Comparison of ENCODE assay signal across 21 cellular contexts in genomic region chr13:113325779-113326178, GRCh38. TPM values are rescaled to one million over a fixed set of nuclear protein-coding genes. Genes with fewer than 3 reads are reported as not detected.
DNase-seq lines count a peak whose midpoint lies in the region; ATAC-seq and TF ChIP-seq lines count a peak whose summit lies in the region.
"Had no signal": no experiment of that assay in that cellular context is flagged by ENCODE, and none has a peak within 500 bp of the region (broad histone marks: within the 10 kb centered on the region; RNA-seq: fewer than 3 reads in every experiment).

No MANE protein-coding gene starts in this region.

- H4K91ac ChIP-seq in IMR-90 (ENCODE audit: insufficient read depth, low read depth, low read length) = no peak overlapping the region

- CTCF ChIA-PET in IMR-90 (lab: Yijun Ruan, JAX) = no interaction called here

- in situ Hi-C loops in IMR-90 (cut with MboI; ENCODE audit: low sequenced_read_pairs) = no loop called here

- dilution Hi-C loops in IMR-90 (cut with HindIII; ENCODE audit: low sequenced_read_pairs, unreplicated experiment) = no loop called here

- H4K5ac ChIP-seq in IMR-90 (ENCODE audit: low read depth, low read length) = no peak overlapping the region

- no peaks in the 10 kb centered on the region for H3K4me1 ChIP-seq in IMR-90 (ENCODE audit: control insufficient read depth, insufficient read depth, low read length)
- no peaks in the 10 kb centered on the region for H3K4me1 ChIP-seq in osteoblast (ENCODE audit: insufficient read depth, low read length)
- H3K4me1 ChIP-seq: A549, HAP-1 had no signal

- TF ChIP-seq POLR2A in IMR-90 (IDR thresholded peaks at IDR 0.05; ENCODE audit: low read depth, low read length) = no peak

- no peaks in the 10 kb centered on the region for H3K79me2 ChIP-seq in osteoblast (ENCODE audit: insufficient read depth, low read length)

- H3K4me2 ChIP-seq in IMR-90 (ENCODE audit: low read depth, low read length) (no peak overlapping the region), osteoblast (ENCODE audit: insufficient read depth, low read length) (no peak overlapping the region)
- H3K4me2 ChIP-seq: A549 had no signal

- no peak overlapping the region for H3K23ac ChIP-seq in IMR-90 (ENCODE audit: low read depth, low read length)

- 0 out of 2 replicates have a peak, but pooled peaks cover 3% of the 10 kb centered on the region for H4K20me1 ChIP-seq in IMR-90 (ENCODE audit: insufficient read depth, low read length)
- H4K20me1 ChIP-seq in osteoblast (ENCODE audit: insufficient read depth, low read length) = no peaks in the 10 kb centered on the region

- no peak overlapping the region for H2BK15ac ChIP-seq in IMR-90 (ENCODE audit: low read depth, low read length)

- no peak overlapping the region for H4K8ac ChIP-seq in IMR-90 (ENCODE audit: low read depth in 2 of 2, low read length in 2 of 2)

- ATAC-seq in Right ventricle myocardium superior (ENCODE audit: poor library complexity) = no peak
- ATAC-seq in IMR-90 (ENCODE audit: low read depth) = no peak
- ATAC-seq in GM19452 (IDR thresholded peaks at IDR 0.05; ENCODE audit: unreplicated experiment) = no peak
- no peak for ATAC-seq in GM19324 (IDR thresholded peaks at IDR 0.05; ENCODE audit: low FRiP score, unreplicated experiment)
- no peak for ATAC-seq in HG03520 (IDR thresholded peaks at IDR 0.05; ENCODE audit: unreplicated experiment)

- no TSS peak for BruUV-seq in IMR-90 (replicated peaks; lab: Mats Ljungman, UMichigan)

- no peak overlapping the region for H3K9ac ChIP-seq in IMR-90 (ENCODE audit: low read depth, low read length)

- H2AFZ ChIP-seq in IMR-90 (replicated peaks; ENCODE audit: low read length, poor library complexity) (no peak overlapping the region), osteoblast (ENCODE audit: low read length) (no peak overlapping the region)

- no peak overlapping the region for H3K4ac ChIP-seq in IMR-90 (ENCODE audit: low read depth, low read length)

- no peaks in the 10 kb centered on the region; the same call in 1 of the 2 replicates for H3K9me1 ChIP-seq in IMR-90 (ENCODE audit: insufficient read depth, low read length)

- H2BK5ac ChIP-seq in IMR-90 (ENCODE audit: low read depth, low read length, poor library complexity, severe bottlenecking) = no peak overlapping the region

- no peak overlapping the region for H3K56ac ChIP-seq in IMR-90 (ENCODE audit: extremely low read depth, insufficient read depth, low read length)

- H3K27me3 ChIP-seq in IMR-90 (ENCODE audit: control insufficient read depth, insufficient read depth, low read length) = peaks cover 2% of the 10 kb centered on the region; the same call in 1 of the 2 replicates
- H3K27me3 ChIP-seq in osteoblast (ENCODE audit: insufficient read depth, low read length) = no peaks in the 10 kb centered on the region

- POLR2A ChIA-PET in IMR-90 (lab: Charles Lee; ENCODE audit: unreplicated experiment) = no interaction called here

- no peak overlapping the region for H3K14ac ChIP-seq in IMR-90 (replicated peaks; ENCODE audit: low read depth, low read length)

- H3K27ac ChIP-seq in IMR-90 (ENCODE audit: insufficient read depth, low read length) (no peak overlapping the region), osteoblast (ENCODE audit: low read depth, low read length) (no peak overlapping the region)
- H3K27ac ChIP-seq: 22Rv1, A549, HL-60 had no signal

- H2AK5ac ChIP-seq in IMR-90 (ENCODE audit: low read depth, low read length) = no peak overlapping the region

- no peak overlapping the region for H2BK20ac ChIP-seq in IMR-90 (ENCODE audit: low read depth, low read length)

- H3K18ac ChIP-seq in IMR-90 (ENCODE audit: low read depth, low read length) = no peak overlapping the region

- H2BK120ac ChIP-seq in IMR-90 (ENCODE audit: low read depth, low read length) = no peak overlapping the region

- H3K4me3 ChIP-seq in IMR-90 (ENCODE audit: insufficient read depth, low read depth, low read length) (no peak overlapping the region), osteoblast (ENCODE audit: insufficient read depth, low read length) (no peak overlapping the region)
- H3K4me3 ChIP-seq: A549, HAP-1 had no signal

- H3K79me1 ChIP-seq in IMR-90 (ENCODE audit: low read depth in 1 of 2, low read length in 2 of 2) = peaks cover 0 to 13% of the 10 kb centered on the region in 2 experiments; a peak in 1 of 4 replicates

- 95% methylated on average over 15 of the region's 23 CpGs; no CpG with 5 or more reads in 1 of the 2 experiments for WGBS in IMR-90 (ENCODE audit: extremely low coverage in 2 of 2, insufficient read length in 1 of 2), 2 experiments

- intact Hi-C loops in Right ventricle myocardium superior (cut with DNase I) (no loop called here), cardiac septum (cut with DNase I) (no loop called here), IMR-90 (cut with micrococcal nuclease) (no loop called here)

- H2AK9ac ChIP-seq in IMR-90 (replicated peaks; ENCODE audit: low read depth, low read length, poor library complexity) = peak overlapping the region; percentile 65

- DNase-seq in Right ventricle myocardium superior = peak; percentile 25
- DNase-seq in cardiac septum (ENCODE audit: low spot score) = no peak
- DNase-seq in IMR-90 = no peak
- peak; percentile 57 for DNase-seq in osteoblast (ENCODE audit: insufficient read length, low spot score, missing footprints)
- DNase-seq: AML-193; CD4-positive, alpha-beta memory T cell; DMS153; DMS79; GDM1; GOT3; Karpas-422; KBM-7 had no signal

- TF ChIP-seq CTCF in IMR-90 (conservative IDR thresholded peaks at IDR 0.05; ENCODE audit: low read depth, low read length) = no peak
- no peak for TF ChIP-seq CTCF in osteoblast (IDR thresholded peaks at IDR 0.05; ENCODE audit: extremely low read depth, low read depth, low read length)

- H3K36me3 ChIP-seq in IMR-90 (ENCODE audit: control insufficient read depth, insufficient read depth, low read length) = peaks cover 27% of the 10 kb centered on the region
- H3K36me3 ChIP-seq in osteoblast (ENCODE audit: insufficient read depth, low read length) = peaks cover 31% of the 10 kb centered on the region

- H3K9me3 ChIP-seq in IMR-90 (ENCODE audit: control insufficient read depth, insufficient read depth, low read length) (no peaks in the 10 kb centered on the region), osteoblast (ENCODE audit: low read depth, low read length) (no peaks in the 10 kb centered on the region)
- H3K9me3 ChIP-seq: A549, HAP-1 had no signal

- no peak for TF ChIP-seq RAD21 in IMR-90 (IDR thresholded peaks at IDR 0.05; ENCODE audit: low read length)

TF ChIP-seq in IMR-90, 13 proteins besides CTCF, POLR2A, EP300 and RAD21:
- TF ChIP-seq RCOR1 (IDR thresholded peaks at IDR 0.05; ENCODE audit: insufficient replicate concordance, low read length) (no peak), RFX5 (IDR thresholded peaks at IDR 0.05; ENCODE audit: low read depth, low read length) (no peak), MAFK (IDR thresholded peaks at IDR 0.05; ENCODE audit: low read depth, low read length) (no peak), BHLHE40 (IDR thresholded peaks at IDR 0.05; ENCODE audit: low read depth, low read length) (no peak), MAZ (IDR thresholded peaks at IDR 0.05; ENCODE audit: borderline replicate concordance, low read depth, low read length) (no peak), ELK1 (IDR thresholded peaks at IDR 0.05; ENCODE audit: borderline replicate concordance, low read depth, low read length) (no peak)

RNA-seq across cellular contexts. Expression of gene LAMP1, which starts 28.7 kb away (rescaled TPM):
- total RNA-seq in Right ventricle myocardium superior (89.6 TPM), cardiac septum (91.4 TPM), IMR-90 (2012; rRNA removed) (58.3 and 60.6 TPM in 2 replicates), osteoblast (211 and 216 TPM in 2 replicates)
- 229 and 235 TPM in 2 replicates for polyA plus RNA-seq in IMR-90 (2012; rRNA removed)
- polyA plus RNA-seq in IMR-90 (2012; cell fraction: cytosol; rRNA removed) = 138 and 235 TPM in 2 replicates
- polyA plus RNA-seq in IMR-90 (2012; cell fraction: nucleus; rRNA removed; ENCODE audit: low replicate concordance) = 132 and 172 TPM in 2 replicates

RNA-seq across cellular contexts. Expression of gene GRTP1, which starts 38.2 kb away (rescaled TPM):
- total RNA-seq in Right ventricle myocardium superior (1.1 TPM), cardiac septum (0.70 TPM), IMR-90 (2012; rRNA removed) (0.83 and 0.90 TPM in 2 replicates), osteoblast (0.29 and 0.36 TPM in 2 replicates)
- 1.4 and 1.7 TPM in 2 replicates for polyA plus RNA-seq in IMR-90 (2012; rRNA removed)
- 1.8 TPM in 2 replicates for polyA plus RNA-seq in IMR-90 (2012; cell fraction: cytosol; rRNA removed)
- polyA plus RNA-seq in IMR-90 (2012; cell fraction: nucleus; rRNA removed; ENCODE audit: low replicate concordance) = 3.1 and 3.7 TPM in 2 replicates
- polyA plus RNA-seq: CD14-positive monocyte, IgD-negative memory B cell had no signal

Comparison
In these comparisons a context has a peak if more than half of its experiments do, and no peak if none do; other contexts are left out.
1. DNase-seq: peak in Right ventricle myocardium superior (single experiment) and osteoblast (single experiment); none in cardiac septum (single experiment) and IMR-90 (single experiment).